21 cellular contexts compared by ENCODE assay signal in the genomic region with DNA sequence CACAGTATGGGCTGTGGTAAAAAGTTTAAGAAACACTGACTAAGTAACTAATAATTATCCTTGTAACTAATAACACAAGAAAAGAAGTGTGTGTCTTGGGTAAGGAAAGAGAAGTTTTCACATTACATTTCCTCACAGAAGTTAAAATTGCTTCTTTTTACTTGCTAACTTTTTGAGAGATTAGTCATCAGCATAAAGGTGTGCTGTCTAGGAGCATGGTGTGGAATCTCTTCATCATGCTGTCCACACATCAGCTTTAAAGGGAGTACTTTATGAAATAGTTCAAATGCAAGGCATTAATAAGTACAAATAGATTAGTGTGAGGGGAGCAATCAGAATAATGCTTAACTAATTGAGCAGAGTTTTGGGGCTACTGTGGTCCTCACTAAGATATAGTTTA. TPM values are rescaled to one million over a fixed set of nuclear protein-coding genes. Genes with fewer than 3 reads are reported as not detected.
DNase-seq lines count a peak whose midpoint lies in the region; ATAC-seq and TF ChIP-seq lines count a peak whose summit lies in the region.
"Had no signal": no experiment of that assay in that cellular context is flagged by ENCODE, and none has a peak within 500 bp of the region (broad histone marks: within the 10 kb centered on the region; RNA-seq: fewer than 3 reads in every experiment).

No MANE protein-coding gene starts in this region.

- CTCF ChIA-PET in WTC11 (lab: Charles Lee), result no interaction called here

- H3K27me3 Mint-ChIP-seq in activated T-cell treated with anti-CD3 and anti-CD28 coated beads, Interleukin-2, amount 50 U/mL, for 24 hours, result no peaks in the 10 kb centered on the region
- no peaks in the 10 kb centered on the region for H3K27me3 Mint-ChIP-seq in WTC11 (ENCODE audit: low read depth)

- H3K4me1 Mint-ChIP-seq in activated T-cell treated with anti-CD3 and anti-CD28 coated beads, Interleukin-2, amount 50 U/mL, for 24 hours (ENCODE audit: low read depth), result peaks cover 43% of the 10 kb centered on the region
- H3K4me1 Mint-ChIP-seq in WTC11, result peaks cover 35% of the 10 kb centered on the region

- peak overlapping the region; percentile 42 for H3K27ac ChIP-seq in foreskin keratinocyte
- H3K27ac ChIP-seq in caudate nucleus (ENCODE audit: low read depth, low read length), result no peak overlapping the region
- H3K27ac ChIP-seq: HL-60, SJSA1 had no signal

- POLR2A ChIA-PET in WTC11 (lab: Charles Lee), result no interaction called here

- peak overlapping the region; percentile 42 for H3K27ac Mint-ChIP-seq in activated T-cell treated with anti-CD3 and anti-CD28 coated beads, Interleukin-2, amount 50 U/mL, for 24 hours
- peak overlapping the region; percentile 34; the same call in 1 of the 2 replicates for H3K27ac Mint-ChIP-seq in WTC11

- DNase-seq in activated T-cell treated with anti-CD3 and anti-CD28 coated beads, Interleukin-2, amount 50 U/mL, for 24 hours, result no peak
- DNase-seq in activated T-cell treated with anti-CD3 and anti-CD28 coated beads, Interleukin-2, amount 50 U/mL, for 1 hour, result no peak
- no peak for DNase-seq in WTC11 (ENCODE audit: low spot score)
- peak in 1 of 2 donors; percentile 66 for DNase-seq in foreskin keratinocyte
- DNase-seq in NCI-H774 (lab: John Stamatoyannopoulos, UW), result no peak
- no peak for DNase-seq in caudate nucleus (lab: John Stamatoyannopoulos, UW)
- no peak for DNase-seq in NCI-H82 treated with DMSO at 0.1 percent for 48 hours (lab: John Stamatoyannopoulos, UW; ENCODE audit: unreplicated experiment)
- DNase-seq: DMS153, DND-41, GOT3, HCEC 1CT, NCI-H1092, NCI-H1417 treated with DMSO at 0.1 percent for 48 hours, NCI-H1694 treated with DMSO at 0.1 percent for 48 hours, NCI-H2081, NCI-H2227 treated with DMSO at 0.1 percent for 48 hours, NCI-H510A, Right ventricle myocardium superior had no signal

- no peak overlapping the region for H3K4me3 Mint-ChIP-seq in activated T-cell treated with anti-CD3 and anti-CD28 coated beads, Interleukin-2, amount 50 U/mL, for 24 hours
- no peak overlapping the region for H3K4me3 Mint-ChIP-seq in WTC11

- H3K4me1 ChIP-seq in foreskin keratinocyte, result peaks cover 33% of the 10 kb centered on the region
- H3K4me1 ChIP-seq: SJSA1 had no signal

- ATAC-seq in WTC11 (no peak), foreskin keratinocyte (peak; percentile 88)

- H3K36me3 Mint-ChIP-seq in activated T-cell treated with anti-CD3 and anti-CD28 coated beads, Interleukin-2, amount 50 U/mL, for 24 hours (ENCODE audit: low read depth), result peaks cover 82% of the 10 kb centered on the region
- H3K36me3 Mint-ChIP-seq in WTC11, result peaks cover 52% of the 10 kb centered on the region

- no peaks in the 10 kb centered on the region for H3K9me3 Mint-ChIP-seq in activated T-cell treated with anti-CD3 and anti-CD28 coated beads, Interleukin-2, amount 50 U/mL, for 24 hours
- no peaks in the 10 kb centered on the region for H3K9me3 Mint-ChIP-seq in WTC11

- TF ChIP-seq CTCF in WTC11 (IDR thresholded peaks at IDR 0.05) (no peak), foreskin keratinocyte (conservative IDR thresholded peaks at IDR 0.05) (no peak)

- H3K27me3 ChIP-seq in foreskin keratinocyte, result no peaks in the 10 kb centered on the region
- H3K27me3 ChIP-seq: SJSA1 had no signal

TF ChIP-seq in WTC11, 78 proteins besides CTCF, POLR2A, EP300 and RAD21:
- TF ChIP-seq SMAD3 (CRISPR knock-in tag; IDR thresholded peaks at IDR 0.05; ENCODE audit: borderline replicate concordance) (no peak), TEAD1 (CRISPR knock-in tag; IDR thresholded peaks at IDR 0.05) (no peak), CREB1 (CRISPR knock-in tag; IDR thresholded peaks at IDR 0.05) (no peak), RORB (CRISPR knock-in tag; IDR thresholded peaks at IDR 0.05) (no peak)
- TF ChIP-seq, protein P1, sequence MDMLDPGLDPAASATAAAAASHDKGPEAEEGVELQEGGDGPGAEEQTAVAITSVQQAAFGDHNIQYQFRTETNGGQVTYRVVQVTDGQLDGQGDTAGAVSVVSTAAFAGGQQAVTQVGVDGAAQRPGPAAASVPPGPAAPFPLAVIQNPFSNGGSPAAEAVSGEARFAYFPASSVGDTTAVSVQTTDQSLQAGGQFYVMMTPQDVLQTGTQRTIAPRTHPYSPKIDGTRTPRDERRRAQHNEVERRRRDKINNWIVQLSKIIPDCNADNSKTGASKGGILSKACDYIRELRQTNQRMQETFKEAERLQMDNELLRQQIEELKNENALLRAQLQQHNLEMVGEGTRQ (CRISPR knock-in tag; IDR thresholded peaks at IDR 0.05), result no peak
- TF ChIP-seq, protein P2, sequence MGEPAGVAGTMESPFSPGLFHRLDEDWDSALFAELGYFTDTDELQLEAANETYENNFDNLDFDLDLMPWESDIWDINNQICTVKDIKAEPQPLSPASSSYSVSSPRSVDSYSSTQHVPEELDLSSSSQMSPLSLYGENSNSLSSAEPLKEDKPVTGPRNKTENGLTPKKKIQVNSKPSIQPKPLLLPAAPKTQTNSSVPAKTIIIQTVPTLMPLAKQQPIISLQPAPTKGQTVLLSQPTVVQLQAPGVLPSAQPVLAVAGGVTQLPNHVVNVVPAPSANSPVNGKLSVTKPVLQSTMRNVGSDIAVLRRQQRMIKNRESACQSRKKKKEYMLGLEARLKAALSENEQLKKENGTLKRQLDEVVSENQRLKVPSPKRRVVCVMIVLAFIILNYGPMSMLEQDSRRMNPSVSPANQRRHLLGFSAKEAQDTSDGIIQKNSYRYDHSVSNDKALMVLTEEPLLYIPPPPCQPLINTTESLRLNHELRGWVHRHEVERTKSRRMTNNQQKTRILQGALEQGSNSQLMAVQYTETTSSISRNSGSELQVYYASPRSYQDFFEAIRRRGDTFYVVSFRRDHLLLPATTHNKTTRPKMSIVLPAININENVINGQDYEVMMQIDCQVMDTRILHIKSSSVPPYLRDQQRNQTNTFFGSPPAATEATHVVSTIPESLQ (CRISPR knock-in tag; IDR thresholded peaks at IDR 0.05), result no peak
- TF ChIP-seq, protein P3, sequence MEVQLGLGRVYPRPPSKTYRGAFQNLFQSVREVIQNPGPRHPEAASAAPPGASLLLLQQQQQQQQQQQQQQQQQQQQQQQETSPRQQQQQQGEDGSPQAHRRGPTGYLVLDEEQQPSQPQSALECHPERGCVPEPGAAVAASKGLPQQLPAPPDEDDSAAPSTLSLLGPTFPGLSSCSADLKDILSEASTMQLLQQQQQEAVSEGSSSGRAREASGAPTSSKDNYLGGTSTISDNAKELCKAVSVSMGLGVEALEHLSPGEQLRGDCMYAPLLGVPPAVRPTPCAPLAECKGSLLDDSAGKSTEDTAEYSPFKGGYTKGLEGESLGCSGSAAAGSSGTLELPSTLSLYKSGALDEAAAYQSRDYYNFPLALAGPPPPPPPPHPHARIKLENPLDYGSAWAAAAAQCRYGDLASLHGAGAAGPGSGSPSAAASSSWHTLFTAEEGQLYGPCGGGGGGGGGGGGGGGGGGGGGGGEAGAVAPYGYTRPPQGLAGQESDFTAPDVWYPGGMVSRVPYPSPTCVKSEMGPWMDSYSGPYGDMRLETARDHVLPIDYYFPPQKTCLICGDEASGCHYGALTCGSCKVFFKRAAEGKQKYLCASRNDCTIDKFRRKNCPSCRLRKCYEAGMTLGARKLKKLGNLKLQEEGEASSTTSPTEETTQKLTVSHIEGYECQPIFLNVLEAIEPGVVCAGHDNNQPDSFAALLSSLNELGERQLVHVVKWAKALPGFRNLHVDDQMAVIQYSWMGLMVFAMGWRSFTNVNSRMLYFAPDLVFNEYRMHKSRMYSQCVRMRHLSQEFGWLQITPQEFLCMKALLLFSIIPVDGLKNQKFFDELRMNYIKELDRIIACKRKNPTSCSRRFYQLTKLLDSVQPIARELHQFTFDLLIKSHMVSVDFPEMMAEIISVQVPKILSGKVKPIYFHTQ (CRISPR knock-in tag; IDR thresholded peaks at IDR 0.05), result no peak

RNA-seq across cellular contexts. Expression of a gene that starts 29.8 kb away (rescaled TPM):
- total RNA-seq in WTC11 (2021), result 34.1 to 37.5 TPM (median 34.4 TPM) in 3 replicates
- total RNA-seq in foreskin keratinocyte, result 37.1 and 37.8 TPM in 2 replicates
- polyA plus RNA-seq in foreskin keratinocyte, result 6.0 and 7.1 TPM in 2 replicates

RNA-seq across cellular contexts. Expression of a gene that starts 50.4 kb away (rescaled TPM):
- total RNA-seq in WTC11 (2021) (0.73 to 1.1 TPM (median 0.87 TPM) in 3 replicates), foreskin keratinocyte (0.18 TPM in 1 of 2 replicates, not detected in the other)
- polyA plus RNA-seq in foreskin keratinocyte, result 0.06 and 0.22 TPM in 2 replicates
- total RNA-seq: A172 had no signal
